25 cellular contexts compared by ENCODE assay signal in the genomic region with DNA sequence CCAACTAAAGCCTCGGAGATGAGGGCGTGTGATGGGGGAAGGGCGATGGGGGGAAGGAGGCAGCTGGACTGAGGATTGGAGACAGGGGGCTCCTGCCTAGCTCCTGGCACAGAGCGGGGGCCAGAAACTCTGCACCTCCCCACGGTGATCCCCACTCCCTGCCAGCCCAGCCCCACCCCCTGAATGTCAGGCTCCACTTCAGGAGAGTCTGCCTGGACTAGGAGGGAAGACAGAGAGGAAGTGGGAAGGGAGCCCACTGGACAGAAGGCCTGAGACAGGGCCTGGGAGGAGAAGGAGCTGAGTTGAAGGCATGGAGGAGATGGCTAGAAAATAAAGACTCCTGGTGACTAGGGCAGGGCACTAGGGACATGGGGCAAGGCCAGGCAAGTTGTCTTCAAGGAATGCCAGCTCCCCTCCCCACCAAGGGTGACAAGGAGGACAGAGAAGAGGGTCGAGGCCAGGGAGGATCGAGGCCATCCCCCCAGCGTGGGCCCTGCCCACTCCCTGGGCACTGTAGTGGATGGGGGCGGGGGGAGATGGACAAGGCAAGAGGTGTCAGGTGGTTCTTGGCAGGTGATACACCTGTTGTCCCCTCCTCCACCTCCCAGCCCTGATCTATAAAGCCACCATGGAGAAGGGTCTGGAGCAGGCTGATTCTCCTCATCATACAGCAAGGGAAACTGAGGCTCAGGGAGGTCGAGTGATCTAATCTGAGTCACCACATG. TPM values are rescaled to one million over a fixed set of nuclear protein-coding genes. Genes with fewer than 3 reads are reported as not detected.
"Had no signal": no experiment of that assay in that cellular context is flagged by ENCODE, and none has a peak within 500 bp of the region (broad histone marks: within the 10 kb centered on the region; RNA-seq: fewer than 3 reads in every experiment).

No MANE protein-coding gene starts in this region.

- H3K36me3 ChIP-seq: suprapubic skin, tibial nerve had no signal

- H3K9ac ChIP-seq: parathyroid adenoma had no signal

- H3K9me3 ChIP-seq: body of pancreas, suprapubic skin, tibial nerve had no signal

- H3K27me3 ChIP-seq: body of pancreas had no signal

- H3K4me3 ChIP-seq: body of pancreas, suprapubic skin, tibial nerve had no signal

- DNase-seq: activated CD4-positive, alpha-beta T cell treated with anti-CD3 and anti-CD28 coated beads, Interleukin-2, amount 10 ng/mL, durations not matched to agents 7 days and 5 days; activated CD8-positive, alpha-beta T cell treated with anti-CD3 and anti-CD28 coated beads for 36 hours; activated gamma-delta T cell; activated naive CD4-positive, alpha-beta T cell treated with anti-CD3 and anti-CD28 coated beads, Interleukin-2, amount 50 U/mL, for 16 hours; activated naive CD8-positive, alpha-beta T cell treated with anti-CD3 and anti-CD28 coated beads, Interleukin-2, amount 50 U/mL, for 24 hours; anterior cingulate cortex; body of pancreas; effector memory CD4-positive, alpha-beta T cell; foreskin melanocyte; hippocampal formation; left cardiac atrium; mesenchymal stem cell; nucleus accumbens; stimulated activated CD4-positive, alpha-beta T cell treated with anti-CD3 and anti-CD28 coated beads, Interleukin-2, amount 100 ng/mL, for 24 hours; stimulated activated naive CD8-positive, alpha-beta T cell treated with anti-CD3 and anti-CD28 coated beads, Interleukin-15, amount 100 ng/mL, for 72 hours had no signal

- H3K27ac Mint-ChIP-seq: activated CD4-positive, alpha-beta T cell treated with anti-CD3 and anti-CD28 coated beads, Interleukin-2, amount 10 ng/mL, durations not matched to agents 7 days and 5 days; activated CD8-positive, alpha-beta T cell treated with anti-CD3 and anti-CD28 coated beads for 36 hours; activated naive CD8-positive, alpha-beta T cell treated with anti-CD3 and anti-CD28 coated beads, Interleukin-2, amount 50 U/mL, for 24 hours; activated T-helper 1 cell treated with anti-CD3 and anti-CD28 coated beads, Interleukin-12 subunit alpha, Interleukin-12 subunit beta, Interleukin-2, Interleukin-4 antibody, amounts not matched to agents 30 ng/mL and 10 ng/mL and 1 ng/mL, durations not matched to agents 14 hours and 24 hours and 36 hours; stimulated activated effector memory CD8-positive, alpha-beta T cell treated with anti-CD3 and anti-CD28 coated beads, Interleukin-12 subunit alpha, Interleukin-12 subunit beta, amount 100 ng/mL, for 72 hours; stimulated activated naive CD8-positive, alpha-beta T cell treated with anti-CD3 and anti-CD28 coated beads, Interleukin-15, amount 100 ng/mL, for 72 hours had no signal

- H2AFZ ChIP-seq: parathyroid adenoma had no signal

- ATAC-seq: activated CD4-positive, CD25-positive, alpha-beta regulatory T cell treated with anti-CD3 and anti-CD28 coated beads, Interleukin-2, amount 50 U/mL, for 24 hours; activated CD8-positive, alpha-beta T cell treated with anti-CD3 and anti-CD28 coated beads for 36 hours; activated naive CD8-positive, alpha-beta T cell treated with anti-CD3 and anti-CD28 coated beads, Interleukin-2, amount 50 U/mL, for 24 hours; body of pancreas; stimulated activated effector memory CD8-positive, alpha-beta T cell treated with anti-CD3 and anti-CD28 coated beads, Interleukin-12 subunit alpha, Interleukin-12 subunit beta, amount 100 ng/mL, for 72 hours; stimulated activated naive CD8-positive, alpha-beta T cell treated with anti-CD3 and anti-CD28 coated beads, Interleukin-15, amount 100 ng/mL, for 72 hours had no signal

- H3K9me3 Mint-ChIP-seq: activated CD4-positive, alpha-beta T cell treated with anti-CD3 and anti-CD28 coated beads, Interleukin-2, amount 10 ng/mL, durations not matched to agents 7 days and 5 days; activated CD8-positive, alpha-beta T cell treated with anti-CD3 and anti-CD28 coated beads for 36 hours; activated naive CD8-positive, alpha-beta T cell treated with anti-CD3 and anti-CD28 coated beads, Interleukin-2, amount 50 U/mL, for 24 hours; activated T-helper 1 cell treated with anti-CD3 and anti-CD28 coated beads, Interleukin-12 subunit alpha, Interleukin-12 subunit beta, Interleukin-2, Interleukin-4 antibody, amounts not matched to agents 30 ng/mL and 10 ng/mL and 1 ng/mL, durations not matched to agents 14 hours and 24 hours and 36 hours; nephron; stimulated activated effector memory CD8-positive, alpha-beta T cell treated with anti-CD3 and anti-CD28 coated beads, Interleukin-12 subunit alpha, Interleukin-12 subunit beta, amount 100 ng/mL, for 72 hours; stimulated activated naive CD8-positive, alpha-beta T cell treated with anti-CD3 and anti-CD28 coated beads, Interleukin-15, amount 100 ng/mL, for 72 hours had no signal

- H3K79me2 ChIP-seq: parathyroid adenoma had no signal

- H3K27ac ChIP-seq: parathyroid adenoma, suprapubic skin, tibial nerve had no signal

- H3K4me3 Mint-ChIP-seq: activated CD4-positive, alpha-beta T cell treated with anti-CD3 and anti-CD28 coated beads, Interleukin-2, amount 10 ng/mL, durations not matched to agents 7 days and 5 days; activated CD8-positive, alpha-beta T cell treated with anti-CD3 and anti-CD28 coated beads for 36 hours; activated naive CD8-positive, alpha-beta T cell treated with anti-CD3 and anti-CD28 coated beads, Interleukin-2, amount 50 U/mL, for 24 hours; activated T-helper 1 cell treated with anti-CD3 and anti-CD28 coated beads, Interleukin-12 subunit alpha, Interleukin-12 subunit beta, Interleukin-2, Interleukin-4 antibody, amounts not matched to agents 30 ng/mL and 10 ng/mL and 1 ng/mL, durations not matched to agents 14 hours and 24 hours and 36 hours; nephron; stimulated activated effector memory CD8-positive, alpha-beta T cell treated with anti-CD3 and anti-CD28 coated beads, Interleukin-12 subunit alpha, Interleukin-12 subunit beta, amount 100 ng/mL, for 72 hours; stimulated activated naive CD8-positive, alpha-beta T cell treated with anti-CD3 and anti-CD28 coated beads, Interleukin-15, amount 100 ng/mL, for 72 hours had no signal

- FAIRE-seq: colon, small intestine had no signal

- H3K4me1 ChIP-seq: parathyroid adenoma had no signal

RNA-seq across cellular contexts. Expression of a gene that starts 19.8 kb away (rescaled TPM):
- total RNA-seq: mononuclear cell had no signal
